In genomic region chr4:121939690-121940089, GRCh38 we compare ENCODE assay signal across 18 cellular contexts. TPM values are rescaled to one million over a fixed set of nuclear protein-coding genes. Genes with fewer than 3 reads are reported as not detected.
DNase-seq lines count a peak whose midpoint lies in the region; ATAC-seq and TF ChIP-seq lines count a peak whose summit lies in the region.
"Had no signal": no experiment of that assay in that cellular context is flagged by ENCODE, and none has a peak within 500 bp of the region (broad histone marks: within the 10 kb centered on the region; RNA-seq: fewer than 3 reads in every experiment).

No MANE protein-coding gene starts in this region.

- H3K27me3 Mint-ChIP-seq in endodermal cell (ENCODE audit: insufficient read depth) = no peaks in the 10 kb centered on the region

- H3K27ac ChIP-seq in HEK293 (ENCODE audit: extremely low read depth, low read depth, low read length) (no peak overlapping the region), endodermal cell (ENCODE audit: low read depth, low read length) (no peak overlapping the region), tibial nerve (no peak overlapping the region)
- H3K27ac ChIP-seq: 22Rv1, RWPE1, SJSA1 had no signal

- no peak overlapping the region for H3K27ac Mint-ChIP-seq in endodermal cell
- H3K27ac Mint-ChIP-seq: CD14-positive monocyte had no signal

- peak; percentile 38 for ATAC-seq in left lobe of liver
- ATAC-seq: PC-3 had no signal

- H3K4me1 ChIP-seq in HEK293 (ENCODE audit: control insufficient read depth, insufficient read depth, low read length) (peaks cover 11% of the 10 kb centered on the region), endodermal cell (ENCODE audit: control insufficient read depth, insufficient read depth, low read length) (peaks cover 20% of the 10 kb centered on the region), tibial nerve (no peaks in the 10 kb centered on the region)
- H3K4me1 ChIP-seq: SJSA1 had no signal

- peaks cover 46% of the 10 kb centered on the region for H3K4me1 Mint-ChIP-seq in endodermal cell
- H3K4me1 Mint-ChIP-seq: CD14-positive monocyte had no signal

- TF ChIP-seq EP300 in tibial nerve (IDR thresholded peaks at IDR 0.05) = no peak

- no peak overlapping the region for H3K9ac ChIP-seq in endodermal cell (ENCODE audit: extremely low read depth, low read length, poor library complexity, severe bottlenecking)

- no peak for TF ChIP-seq POLR2A in tibial nerve (IDR thresholded peaks at IDR 0.05)

- H3K4me3 ChIP-seq in HEK293 (ENCODE audit: low read depth, low read length) (no peak overlapping the region), endodermal cell (ENCODE audit: low read length) (peak overlapping the region; percentile 15), tibial nerve (no peak overlapping the region)
- H3K4me3 ChIP-seq: HAP-1, SJSA1 had no signal

- H3K36me3 ChIP-seq in HEK293 (ENCODE audit: control insufficient read depth in 2 of 2, insufficient read depth in 1 of 2, low read length in 2 of 2) (no peaks in the 10 kb centered on the region), endodermal cell (ENCODE audit: control insufficient read depth, insufficient read depth, low read length) (no peaks in the 10 kb centered on the region), tibial nerve (no peaks in the 10 kb centered on the region)
- H3K36me3 ChIP-seq: HAP-1, SJSA1 had no signal

- TF ChIP-seq CTCF in HEK293 (tag by site-specific recombination; IDR thresholded peaks at IDR 0.05) (no peak), endodermal cell (conservative IDR thresholded peaks at IDR 0.05) (no peak), tibial nerve (IDR thresholded peaks at IDR 0.05) (no peak)

- H3K9me3 ChIP-seq in HEK293 (ENCODE audit: control insufficient read depth, insufficient read depth, low read depth, low read length) = no peaks in the 10 kb centered on the region
- H3K9me3 ChIP-seq in endodermal cell (ENCODE audit: control insufficient read depth, low read length) = no peaks in the 10 kb centered on the region
- no peaks in the 10 kb centered on the region for H3K9me3 ChIP-seq in tibial nerve
- H3K9me3 ChIP-seq: HAP-1, SJSA1 had no signal

- DNase-seq in NCI-H82 (lab: John Stamatoyannopoulos, UW) (peak; percentile 13), NCI-H82 treated with DMSO at 0.1 percent for 48 hours (lab: John Stamatoyannopoulos, UW; ENCODE audit: unreplicated experiment) (no peak), endodermal cell (peak; percentile 49), left lobe of liver (ENCODE audit: low spot score) (no peak), SKM-1 treated with dmso at 0.1 percent for 144 hours (lab: John Stamatoyannopoulos, UW; ENCODE audit: unreplicated experiment) (no peak), tibial nerve (ENCODE audit: low spot score in 2 of 2) (no peak), NAMALWA (ENCODE audit: low spot score) (no peak)
- DNase-seq: DMS79, NCI-H1694 treated with DMSO at 0.1 percent for 48 hours, NCI-H226, NCI-H524, PC-3 had no signal

- H3K36me3 Mint-ChIP-seq in endodermal cell (ENCODE audit: low read depth) = no peaks in the 10 kb centered on the region
- H3K36me3 Mint-ChIP-seq: CD14-positive monocyte had no signal

- CTCF ChIA-PET in HEK293 (lab: Yijun Ruan, JAX) = interaction anchor here (1.1 to 2.7 kb wide), 2 partner anchors 10 to 39 kb away, joined by 3 to 9 read pairs; no protein-coding TSS in a partner anchor

- H3K4me3 Mint-ChIP-seq in endodermal cell = no peak overlapping the region
- H3K4me3 Mint-ChIP-seq: CD14-positive monocyte had no signal

- H3K9me3 Mint-ChIP-seq in endodermal cell = no peaks in the 10 kb centered on the region

- POLR2A ChIA-PET in HEK293 (lab: Yijun Ruan, JAX) = no interaction called here

- H3K27me3 ChIP-seq in endodermal cell (ENCODE audit: control insufficient read depth, insufficient read depth, low read length, poor library complexity, severe bottlenecking) = no peaks in the 10 kb centered on the region
- peaks cover 0 to 8% of the 10 kb centered on the region in 2 donors for H3K27me3 ChIP-seq in tibial nerve

- WGBS in endodermal cell (ENCODE audit: insufficient coverage in 1 of 2, insufficient read length in 1 of 2), 2 experiments = 67 to 73% methylated on average over 1 to 3 of the region's 3 CpGs
- WGBS in tibial nerve, 2 donors = 33 to 38% methylated on average over 3 of the region's 3 CpGs

TF ChIP-seq in HEK293, 187 proteins besides CTCF, POLR2A, EP300 and RAD21:
- no peak for TF ChIP-seq ZNF274 (IDR thresholded peaks at IDR 0.05; ENCODE audit: low read length)
- no peak for TF ChIP-seq ZNF274 (tag by site-specific recombination; IDR thresholded peaks at IDR 0.05; ENCODE audit: borderline replicate concordance)
- no peak for TF ChIP-seq OSR2 (tag by site-specific recombination; IDR thresholded peaks at IDR 0.05)
- no peak for TF ChIP-seq ZNF488 (tag by site-specific recombination; IDR thresholded peaks at IDR 0.05)
- TF ChIP-seq MEIS1 (CRISPR knock-in tag; IDR thresholded peaks at IDR 0.05; ENCODE audit: borderline replicate concordance) = no peak
- no peak for TF ChIP-seq ZNF624 (tag by site-specific recombination; IDR thresholded peaks at IDR 0.05)
- no peak for TF ChIP-seq ZNF248 (tag by site-specific recombination; IDR thresholded peaks at IDR 0.05)
- TF ChIP-seq FEZF1 (tag by site-specific recombination; IDR thresholded peaks at IDR 0.05) = 0 out of 2 replicates have a peak, but pooled peaks have one; percentile 12
- TF ChIP-seq HOXC10 (CRISPR knock-in tag; IDR thresholded peaks at IDR 0.05) = no peak
- no peak for TF ChIP-seq ZFP41 (tag by site-specific recombination; IDR thresholded peaks at IDR 0.05; ENCODE audit: borderline replicate concordance)
- TF ChIP-seq ZNF843 (tag by site-specific recombination; IDR thresholded peaks at IDR 0.05) = 0 out of 2 replicates have a peak, but pooled peaks have one; percentile 21
- TF ChIP-seq ZNF433 (tag by site-specific recombination; IDR thresholded peaks at IDR 0.05; ENCODE audit: low read depth) = no peak
- peak; percentile 68; the same call in 1 of the 2 replicates for TF ChIP-seq TRIM28 (IDR thresholded peaks at IDR 0.05; ENCODE audit: borderline replicate concordance, low read length)
- TF ChIP-seq SCRT1 (tag by site-specific recombination; IDR thresholded peaks at IDR 0.05; ENCODE audit: borderline replicate concordance) = no peak
- TF ChIP-seq ZNF510 (tag by site-specific recombination; IDR thresholded peaks at IDR 0.05; ENCODE audit: insufficient replicate concordance) = no peak

RNA-seq across cellular contexts. Expression of gene TRPC3, which starts 12.2 kb away (rescaled TPM):
- total RNA-seq in endodermal cell (under 1 TPM; 0.79 to 1.00 TPM), left lobe of liver (0.25 TPM), tibial nerve (1 to 10 TPM in 2 of 4 donors, under 1 TPM in 1, not detected in 1; 0.21 to 4.5 (median 2.0) TPM)
- 0.64 TPM for polyA plus RNA-seq in endodermal cell (2013, experiment 1 of 2)
- 0.46 TPM for polyA plus RNA-seq in endodermal cell (2013, experiment 2 of 2)
- total RNA-seq: PC-3 had no signal
- polyA plus RNA-seq: CD14-positive monocyte had no signal

Comparison
In these comparisons a context has a peak if more than half of its experiments do, and no peak if none do; other contexts are left out.
1. DNase-seq: peak in NCI-H82 (single experiment) and endodermal cell (single experiment); none in NCI-H82 treated with DMSO at 0.1 percent for 48 hours (single experiment), left lobe of liver (single experiment), SKM-1 treated with dmso at 0.1 percent for 144 hours (single experiment), tibial nerve (0 of 2) and NAMALWA (single experiment).